Comparison of ENCODE assay signal across 8 cellular contexts in the genomic region with DNA sequence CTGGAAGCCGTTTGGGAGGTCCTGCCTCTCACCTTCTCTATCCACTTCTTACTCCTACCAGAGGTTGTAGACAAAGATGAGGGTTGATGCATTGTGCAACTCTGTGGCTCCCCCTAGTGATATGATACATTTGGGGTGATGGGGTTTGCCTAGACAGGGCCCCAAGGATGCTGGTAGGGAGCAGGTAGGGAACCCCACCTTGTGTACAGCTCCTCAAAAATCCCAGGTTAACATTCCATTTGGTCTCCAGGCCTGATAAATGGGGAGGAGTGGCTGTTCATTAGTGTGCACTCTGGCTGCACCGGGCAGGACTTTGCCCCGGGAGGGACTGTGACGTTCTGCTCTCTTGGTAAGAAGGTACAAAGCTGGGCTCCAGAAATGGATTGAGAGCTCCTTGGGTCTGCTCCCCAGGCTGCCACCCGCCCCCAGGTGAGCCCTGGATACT. TPM values are rescaled to one million over a fixed set of nuclear protein-coding genes. Genes with fewer than 3 reads are reported as not detected.
A peak's percentile ranks its signal among the peaks of the same experiment; 100 is the strongest.
DNase-seq lines count a peak whose midpoint lies in the region; ATAC-seq, FAIRE-seq and TF ChIP-seq lines count a peak whose summit lies in the region.

No MANE protein-coding gene starts in this region.

- no peak overlapping the region for H3K4me2 ChIP-seq in HepG2 (ENCODE audit: low read depth, low read length)

- no peak for TF ChIP-seq RAD21 in HepG2 (CRISPR knock-in tag; IDR thresholded peaks at IDR 0.05)

- CTCF ChIA-PET in CD4-positive, alpha-beta T cell (lab: Charles Lee), result no interaction called here
- CTCF ChIA-PET in HepG2 (lab: Yijun Ruan, JAX; ENCODE audit: low intra/inter-chr PET ratio, low total read pairs), result interaction anchor here (2.5 kb wide), 1 partner anchor 100 kb away, joined by 14 read pairs; no protein-coding TSS in a partner anchor

- H3K27me3 ChIP-seq in CD4-positive, alpha-beta T cell (ENCODE audit: control insufficient read depth, insufficient read depth, low read length), result no peaks in the 10 kb centered on the region
- H3K27me3 ChIP-seq in HepG2 (ENCODE audit: control insufficient read depth in 1 of 2, insufficient read depth in 2 of 2, low read length in 2 of 2) (peaks cover 1 to 19% of the 10 kb centered on the region in 2 experiments; a peak in 3 of 5 replicates), ovary (no peaks in the 10 kb centered on the region)

- H3K4me1 ChIP-seq in HepG2 (ENCODE audit: insufficient read depth, low read length) (no peaks in the 10 kb centered on the region), ovary (ENCODE audit: insufficient read depth) (no peaks in the 10 kb centered on the region)

- WGBS in HepG2 (ENCODE audit: low lambda C conversion rate), result 2% methylated on average over 2 of the region's 5 CpGs
- WGBS in ovary, 3 donors, result 46 to 58% (median 51%) methylated on average over 5 of the region's 5 CpGs

- H3K79me2 ChIP-seq in HepG2 (ENCODE audit: insufficient read depth, low read length), result no peaks in the 10 kb centered on the region

- H3K4me3 Mint-ChIP-seq in CD4-positive, alpha-beta T cell, result peak overlapping the region; percentile 31
- H3K4me3 Mint-ChIP-seq in HFFc6, result no peak overlapping the region
- H3K4me3 Mint-ChIP-seq in activated T-helper 17 cell treated with anti-CD3 and anti-CD28 coated beads, Interleukin-2, amount 50 U/mL, for 72 hours, result peak overlapping the region; percentile 89

- no TSS peak for BruUV-seq in HepG2 (replicated peaks; lab: Mats Ljungman, UMichigan)

- FAIRE-seq in HepG2 (lab: Jason Lieb, UNC), result no peak

- TF ChIP-seq EP300 in HepG2 (IDR thresholded peaks at IDR 0.05; ENCODE audit: low read depth in 2 of 2, low read length in 2 of 2) (no peak), HepG2 (CRISPR knock-in tag; IDR thresholded peaks at IDR 0.05; ENCODE audit: borderline replicate concordance) (no peak), ovary (IDR thresholded peaks at IDR 0.05) (no peak)

- no peak overlapping the region for H3K9ac ChIP-seq in HepG2 (ENCODE audit: insufficient read depth, low read depth, low read length)

- H3K36me3 Mint-ChIP-seq in CD4-positive, alpha-beta T cell (ENCODE audit: low read depth), result no peaks in the 10 kb centered on the region
- no peaks in the 10 kb centered on the region for H3K36me3 Mint-ChIP-seq in HFFc6 (ENCODE audit: low read depth)
- peaks cover 12% of the 10 kb centered on the region for H3K36me3 Mint-ChIP-seq in activated T-helper 17 cell treated with anti-CD3 and anti-CD28 coated beads, Interleukin-2, amount 50 U/mL, for 72 hours (ENCODE audit: low read depth)

- TF ChIP-seq POLR2A in HepG2 (IDR thresholded peaks at IDR 0.05; ENCODE audit: insufficient read depth in 1 of 2, low read depth in 2 of 2, low read length in 2 of 2) (no peak), ovary (IDR thresholded peaks at IDR 0.05) (no peak)

- peaks cover 8% of the 10 kb centered on the region for H3K27me3 Mint-ChIP-seq in CD4-positive, alpha-beta T cell
- peaks cover 25% of the 10 kb centered on the region for H3K27me3 Mint-ChIP-seq in HFFc6 (ENCODE audit: insufficient read depth)
- peaks cover 3% of the 10 kb centered on the region for H3K27me3 Mint-ChIP-seq in activated T-helper 17 cell treated with anti-CD3 and anti-CD28 coated beads, Interleukin-2, amount 50 U/mL, for 72 hours

- H3K27ac Mint-ChIP-seq in CD4-positive, alpha-beta T cell, result no peak overlapping the region
- no peak overlapping the region for H3K27ac Mint-ChIP-seq in HFFc6
- no peak overlapping the region for H3K27ac Mint-ChIP-seq in activated T-helper 17 cell treated with anti-CD3 and anti-CD28 coated beads, Interleukin-2, amount 50 U/mL, for 72 hours

- H3K27ac ChIP-seq in CD4-positive, alpha-beta T cell (ENCODE audit: low read depth, low read length), result no peak overlapping the region
- H3K27ac ChIP-seq in HepG2 (ENCODE audit: extremely low read length, insufficient read depth, low read length), result no peak overlapping the region
- H3K27ac ChIP-seq in ovary, result no peak overlapping the region

- in situ Hi-C loops in HepG2 (cut with HindIII; ENCODE audit: extremely low pct_ligation_motif_present, low pct_unique_long_range_greater_than_20kb), result no loop called here

- H3K36me3 ChIP-seq in HepG2 (replicated peaks in 1 of 2; ENCODE audit: control insufficient read depth in 1 of 2, insufficient read depth in 2 of 2, low read length in 2 of 2) (no peaks in the 10 kb centered on the region), ovary (no peaks in the 10 kb centered on the region)

- POLR2A ChIA-PET in CD4-positive, alpha-beta T cell (lab: Charles Lee), result no interaction called here
- POLR2A ChIA-PET in HepG2 (lab: Yijun Ruan, JAX), result no interaction called here

- TF ChIP-seq CTCF in CD4-positive, alpha-beta T cell (IDR thresholded peaks at IDR 0.05), result peak; percentile 29
- TF ChIP-seq CTCF in HFFc6 (IDR thresholded peaks at IDR 0.05) (peak; percentile 64), HepG2 (CRISPR knock-in tag; IDR thresholded peaks at IDR 0.05) (peak; percentile 50), ovary (IDR thresholded peaks at IDR 0.05) (no peak)

- H3K4me1 Mint-ChIP-seq in CD4-positive, alpha-beta T cell (ENCODE audit: low read depth), result peaks cover 38% of the 10 kb centered on the region
- peaks cover 12% of the 10 kb centered on the region for H3K4me1 Mint-ChIP-seq in HFFc6 (ENCODE audit: low read depth)
- H3K4me1 Mint-ChIP-seq in activated T-helper 17 cell treated with anti-CD3 and anti-CD28 coated beads, Interleukin-2, amount 50 U/mL, for 72 hours, result peaks cover 42% of the 10 kb centered on the region

- no peak overlapping the region for H2AFZ ChIP-seq in HepG2 (ENCODE audit: low read length)

- peak in 4 of 10 experiments; percentile 7 to 15 (median 12) for DNase-seq in CD4-positive, alpha-beta T cell
- DNase-seq in HFFc6, result peak; percentile 15
- peak; percentile 14 for DNase-seq in HepG2 (ENCODE audit: low spot score)
- no peak for DNase-seq in ovary
- no peak for DNase-seq in NCI-H345 (lab: John Stamatoyannopoulos, UW)
- DNase-seq in NCI-H2081 treated with DMSO at 0.1 percent for 48 hours (lab: John Stamatoyannopoulos, UW), result no peak

- ATAC-seq in CD4-positive, alpha-beta T cell (ENCODE audit: poor library complexity), result no peak
- no peak for ATAC-seq in activated T-helper 17 cell treated with anti-CD3 and anti-CD28 coated beads, Interleukin-2, amount 50 U/mL, for 72 hours (replicated peaks)
- ATAC-seq in HepG2, result peak; percentile 49
- ATAC-seq in GM18873 (IDR thresholded peaks at IDR 0.05; ENCODE audit: low FRiP score, unreplicated experiment), result no peak

- intact Hi-C loops in CD4-positive, alpha-beta T cell (cut with DNase I, micrococcal nuclease), result loop anchor here in 1 of 2 experiments (1.0 to 2.0 kb wide), 2 partner anchors 17 to 100 kb away; no protein-coding TSS in a partner anchor
- intact Hi-C loops in HepG2 (cut with micrococcal nuclease; ENCODE audit: unreplicated experiment), result loop anchor here (1.0 kb wide), 1 partner anchor 100 kb away; no protein-coding TSS in a partner anchor
- intact Hi-C loops in ovary (cut with DNase I), result loop anchor here in 2 of 4 donors (5.0 to 10.0 kb wide), 2 partner anchors 102 to 104 kb away; no protein-coding TSS in a partner anchor

- no peaks in the 10 kb centered on the region for H4K20me1 ChIP-seq in HepG2 (ENCODE audit: insufficient read depth, low read length)

- no peaks in the 10 kb centered on the region for H3K9me3 Mint-ChIP-seq in CD4-positive, alpha-beta T cell
- no peaks in the 10 kb centered on the region for H3K9me3 Mint-ChIP-seq in HFFc6
- no peaks in the 10 kb centered on the region for H3K9me3 Mint-ChIP-seq in activated T-helper 17 cell treated with anti-CD3 and anti-CD28 coated beads, Interleukin-2, amount 50 U/mL, for 72 hours

- H3K4me3 ChIP-seq in HepG2 (replicated peaks in 1 of 3; ENCODE audit: insufficient read depth in 1 of 3, low read depth in 2 of 3, low read length in 3 of 3) (no peak overlapping the region), ovary (no peak overlapping the region)

- no peaks in the 10 kb centered on the region for H3K9me3 ChIP-seq in CD4-positive, alpha-beta T cell (ENCODE audit: control insufficient read depth, low read length)
- H3K9me3 ChIP-seq in HepG2 (ENCODE audit: low read length) (no peaks in the 10 kb centered on the region), ovary (no peaks in the 10 kb centered on the region)

RNA-seq across cellular contexts. Expression of a gene that starts 19.2 kb away (rescaled TPM):
- total RNA-seq in CD4-positive, alpha-beta T cell, result not detected
- not detected for total RNA-seq in HFFc6 (2021; fragmentation: NEBNext Ultra II Directional; extraction: Animal tissue kit (Norgen Biotek cat#: 25700))
- not detected for total RNA-seq in activated T-helper 17 cell treated with anti-CD3 and anti-CD28 coated beads, Interleukin-2, amount 50 U/mL, for 72 hours
- total RNA-seq in HepG2 (2016; rRNA removed; fragmentation: Illumina TruSeq; extraction: Trizol), result not detected in 2 replicates
- not detected in 2 replicates for total RNA-seq in HepG2 (2016; cell fraction: cytosol; rRNA removed; fragmentation: Illumina TruSeq; extraction: Trizol; ENCODE audit: low read depth)
- total RNA-seq in HepG2 (2016; cell fraction: insoluble cytoplasmic fraction; rRNA removed; fragmentation: Illumina TruSeq; extraction: Trizol), result not detected in 2 replicates
- total RNA-seq in HepG2 (2016; cell fraction: membrane; rRNA removed; fragmentation: Illumina TruSeq; extraction: Trizol), result not detected in 2 replicates
- not detected in 2 replicates for total RNA-seq in HepG2 (2016; cell fraction: nucleus; rRNA removed; fragmentation: Illumina TruSeq; extraction: Trizol)
- polyA plus RNA-seq in HepG2 (2011; rRNA removed), result not detected in 2 replicates
- polyA plus RNA-seq in HepG2 (2011; cell fraction: cytosol; rRNA removed), result not detected in 2 replicates
- polyA plus RNA-seq in HepG2 (2011; cell fraction: nucleus; rRNA removed), result not detected in 2 replicates
- not detected in 2 replicates for polyA plus RNA-seq in HepG2 (2012)
- not detected in 2 replicates for polyA plus RNA-seq in HepG2 (2016; cell fraction: cytosol; fragmentation: Illumina TruSeq; extraction: Trizol; ENCODE audit: low read depth)
- not detected in 2 replicates for polyA plus RNA-seq in HepG2 (2016; cell fraction: insoluble cytoplasmic fraction; fragmentation: Illumina TruSeq; extraction: Trizol; ENCODE audit: low read depth)
- not detected in 2 replicates for polyA plus RNA-seq in HepG2 (2016; cell fraction: membrane; fragmentation: Illumina TruSeq; extraction: Trizol; ENCODE audit: low read depth)
- not detected in 2 replicates for polyA plus RNA-seq in HepG2 (2016; cell fraction: nucleus; fragmentation: Illumina TruSeq; extraction: Trizol; ENCODE audit: insufficient read depth, low read depth)
- polyA minus RNA-seq in HepG2 (2011; rRNA and poly(A)+ RNA removed; ENCODE audit: low replicate concordance), result not detected in 2 replicates
- polyA minus RNA-seq in HepG2 (2011; cell fraction: cytosol; rRNA and poly(A)+ RNA removed), result not detected in 2 replicates
- not detected in 2 replicates for polyA minus RNA-seq in HepG2 (2011; cell fraction: nucleus; rRNA and poly(A)+ RNA removed)
- total RNA-seq in ovary, result 1 to 10 TPM in 1 of 7 donors, under 1 TPM in 4, not detected in 2; 0.24 to 1.6 (median 0.92) TPM
- polyA plus RNA-seq in ovary, result 1 to 10 TPM in 1 of 2 donors, under 1 TPM in 1; 0.05 to 1.6 TPM

RNA-seq across cellular contexts. Expression of a gene that starts 21.6 kb away (rescaled TPM):
- under 1 TPM; 0.39 to 0.58 TPM for total RNA-seq in CD4-positive, alpha-beta T cell
- total RNA-seq in HFFc6 (2021; fragmentation: NEBNext Ultra II Directional; extraction: Animal tissue kit (Norgen Biotek cat#: 25700)), result not detected
- under 1 TPM; 0.19 to 0.26 TPM for total RNA-seq in activated T-helper 17 cell treated with anti-CD3 and anti-CD28 coated beads, Interleukin-2, amount 50 U/mL, for 72 hours
- total RNA-seq in HepG2 (2016; rRNA removed; fragmentation: Illumina TruSeq; extraction: Trizol) (not detected in 2 replicates), ovary (1 to 10 TPM; 1.4 to 9.4 (median 4.6) TPM)
- not detected in 2 replicates for total RNA-seq in HepG2 (2016; cell fraction: cytosol; rRNA removed; fragmentation: Illumina TruSeq; extraction: Trizol; ENCODE audit: low read depth)
- total RNA-seq in HepG2 (2016; cell fraction: insoluble cytoplasmic fraction; rRNA removed; fragmentation: Illumina TruSeq; extraction: Trizol), result not detected in 2 replicates
- total RNA-seq in HepG2 (2016; cell fraction: membrane; rRNA removed; fragmentation: Illumina TruSeq; extraction: Trizol), result not detected in 2 replicates
- not detected in 2 replicates for total RNA-seq in HepG2 (2016; cell fraction: nucleus; rRNA removed; fragmentation: Illumina TruSeq; extraction: Trizol)
- polyA plus RNA-seq in HepG2 (2011; rRNA removed) (not detected in 2 replicates), ovary (1 to 10 TPM in 1 of 2 donors, under 1 TPM in 1; 0.30 to 1.3 TPM)
- not detected in 2 replicates for polyA plus RNA-seq in HepG2 (2011; cell fraction: cytosol; rRNA removed)
- polyA plus RNA-seq in HepG2 (2011; cell fraction: nucleus; rRNA removed), result not detected in 2 replicates
- polyA plus RNA-seq in HepG2 (2012), result 0.17 and 0.20 TPM in 2 replicates
- not detected in 2 replicates for polyA plus RNA-seq in HepG2 (2016; cell fraction: cytosol; fragmentation: Illumina TruSeq; extraction: Trizol; ENCODE audit: low read depth)
- polyA plus RNA-seq in HepG2 (2016; cell fraction: insoluble cytoplasmic fraction; fragmentation: Illumina TruSeq; extraction: Trizol; ENCODE audit: low read depth), result not detected in 2 replicates
- polyA plus RNA-seq in HepG2 (2016; cell fraction: membrane; fragmentation: Illumina TruSeq; extraction: Trizol; ENCODE audit: low read depth), result not detected in 2 replicates
- not detected in 2 replicates for polyA plus RNA-seq in HepG2 (2016; cell fraction: nucleus; fragmentation: Illumina TruSeq; extraction: Trizol; ENCODE audit: insufficient read depth, low read depth)
- not detected in 2 replicates for polyA minus RNA-seq in HepG2 (2011; rRNA and poly(A)+ RNA removed; ENCODE audit: low replicate concordance)
- not detected in 2 replicates for polyA minus RNA-seq in HepG2 (2011; cell fraction: cytosol; rRNA and poly(A)+ RNA removed)
- not detected in 2 replicates for polyA minus RNA-seq in HepG2 (2011; cell fraction: nucleus; rRNA and poly(A)+ RNA removed)

RNA-seq across cellular contexts. Expression of a gene that starts 39.3 kb away (rescaled TPM):
- not detected for total RNA-seq in CD4-positive, alpha-beta T cell
- not detected for total RNA-seq in HFFc6 (2021; fragmentation: NEBNext Ultra II Directional; extraction: Animal tissue kit (Norgen Biotek cat#: 25700))
- total RNA-seq in activated T-helper 17 cell treated with anti-CD3 and anti-CD28 coated beads, Interleukin-2, amount 50 U/mL, for 72 hours, result not detected
- total RNA-seq in HepG2 (2016; rRNA removed; fragmentation: Illumina TruSeq; extraction: Trizol) (not detected in 2 replicates), ovary (not detected)
- not detected in 2 replicates for total RNA-seq in HepG2 (2016; cell fraction: cytosol; rRNA removed; fragmentation: Illumina TruSeq; extraction: Trizol; ENCODE audit: low read depth)
- not detected in 2 replicates for total RNA-seq in HepG2 (2016; cell fraction: insoluble cytoplasmic fraction; rRNA removed; fragmentation: Illumina TruSeq; extraction: Trizol)
- not detected in 2 replicates for total RNA-seq in HepG2 (2016; cell fraction: membrane; rRNA removed; fragmentation: Illumina TruSeq; extraction: Trizol)
- total RNA-seq in HepG2 (2016; cell fraction: nucleus; rRNA removed; fragmentation: Illumina TruSeq; extraction: Trizol), result not detected in 2 replicates
- polyA plus RNA-seq in HepG2 (2011; rRNA removed) (not detected in 2 replicates), ovary (not detected)
- not detected in 2 replicates for polyA plus RNA-seq in HepG2 (2011; cell fraction: cytosol; rRNA removed)
- not detected in 2 replicates for polyA plus RNA-seq in HepG2 (2011; cell fraction: nucleus; rRNA removed)
- not detected in 2 replicates for polyA plus RNA-seq in HepG2 (2012)
- not detected in 2 replicates for polyA plus RNA-seq in HepG2 (2016; cell fraction: cytosol; fragmentation: Illumina TruSeq; extraction: Trizol; ENCODE audit: low read depth)
- not detected in 2 replicates for polyA plus RNA-seq in HepG2 (2016; cell fraction: insoluble cytoplasmic fraction; fragmentation: Illumina TruSeq; extraction: Trizol; ENCODE audit: low read depth)
- polyA plus RNA-seq in HepG2 (2016; cell fraction: membrane; fragmentation: Illumina TruSeq; extraction: Trizol; ENCODE audit: low read depth), result not detected in 2 replicates
- not detected in 2 replicates for polyA plus RNA-seq in HepG2 (2016; cell fraction: nucleus; fragmentation: Illumina TruSeq; extraction: Trizol; ENCODE audit: insufficient read depth, low read depth)
- not detected in 2 replicates for polyA minus RNA-seq in HepG2 (2011; rRNA and poly(A)+ RNA removed; ENCODE audit: low replicate concordance)
- polyA minus RNA-seq in HepG2 (2011; cell fraction: cytosol; rRNA and poly(A)+ RNA removed), result not detected in 2 replicates
- not detected in 2 replicates for polyA minus RNA-seq in HepG2 (2011; cell fraction: nucleus; rRNA and poly(A)+ RNA removed)

RNA-seq across cellular contexts. Expression of a gene that starts 48.7 kb away (rescaled TPM):
- not detected for total RNA-seq in CD4-positive, alpha-beta T cell
- total RNA-seq in HFFc6 (2021; fragmentation: NEBNext Ultra II Directional; extraction: Animal tissue kit (Norgen Biotek cat#: 25700)), result not detected
- total RNA-seq in activated T-helper 17 cell treated with anti-CD3 and anti-CD28 coated beads, Interleukin-2, amount 50 U/mL, for 72 hours, result not detected
- total RNA-seq in HepG2 (2016; rRNA removed; fragmentation: Illumina TruSeq; extraction: Trizol), result not detected in 2 replicates
- total RNA-seq in HepG2 (2016; cell fraction: cytosol; rRNA removed; fragmentation: Illumina TruSeq; extraction: Trizol; ENCODE audit: low read depth), result not detected in 2 replicates
- total RNA-seq in HepG2 (2016; cell fraction: insoluble cytoplasmic fraction; rRNA removed; fragmentation: Illumina TruSeq; extraction: Trizol), result not detected in 2 replicates
- not detected in 2 replicates for total RNA-seq in HepG2 (2016; cell fraction: membrane; rRNA removed; fragmentation: Illumina TruSeq; extraction: Trizol)
- not detected in 2 replicates for total RNA-seq in HepG2 (2016; cell fraction: nucleus; rRNA removed; fragmentation: Illumina TruSeq; extraction: Trizol)
- 0.05 and 0.20 TPM in 2 replicates for polyA plus RNA-seq in HepG2 (2011; rRNA removed)
- not detected in 2 replicates for polyA plus RNA-seq in HepG2 (2011; cell fraction: cytosol; rRNA removed)
- polyA plus RNA-seq in HepG2 (2011; cell fraction: nucleus; rRNA removed), result 0.10 and 0.13 TPM in 2 replicates
- 0.13 TPM in 1 of 2 replicates, not detected in the other for polyA plus RNA-seq in HepG2 (2012)
- 0.23 TPM in 2 replicates for polyA plus RNA-seq in HepG2 (2016; cell fraction: cytosol; fragmentation: Illumina TruSeq; extraction: Trizol; ENCODE audit: low read depth)
- not detected in 2 replicates for polyA plus RNA-seq in HepG2 (2016; cell fraction: insoluble cytoplasmic fraction; fragmentation: Illumina TruSeq; extraction: Trizol; ENCODE audit: low read depth)
- polyA plus RNA-seq in HepG2 (2016; cell fraction: membrane; fragmentation: Illumina TruSeq; extraction: Trizol; ENCODE audit: low read depth), result 0.23 TPM in 1 of 2 replicates, not detected in the other
- not detected in 2 replicates for polyA plus RNA-seq in HepG2 (2016; cell fraction: nucleus; fragmentation: Illumina TruSeq; extraction: Trizol; ENCODE audit: insufficient read depth, low read depth)
- polyA minus RNA-seq in HepG2 (2011; rRNA and poly(A)+ RNA removed; ENCODE audit: low replicate concordance), result not detected in 2 replicates
- not detected in 2 replicates for polyA minus RNA-seq in HepG2 (2011; cell fraction: cytosol; rRNA and poly(A)+ RNA removed)
- polyA minus RNA-seq in HepG2 (2011; cell fraction: nucleus; rRNA and poly(A)+ RNA removed), result not detected in 2 replicates
- not detected for total RNA-seq in ovary
- under 1 TPM in 1 of 2 donors, not detected in 1; 0.47 TPM for polyA plus RNA-seq in ovary

RNA-seq across cellular contexts. Expression of a gene that starts 51.3 kb away (rescaled TPM):
- not detected for total RNA-seq in CD4-positive, alpha-beta T cell
- not detected for total RNA-seq in HFFc6 (2021; fragmentation: NEBNext Ultra II Directional; extraction: Animal tissue kit (Norgen Biotek cat#: 25700))
- under 1 TPM in 1 of 2 donors, not detected in 1; 0.40 TPM for total RNA-seq in activated T-helper 17 cell treated with anti-CD3 and anti-CD28 coated beads, Interleukin-2, amount 50 U/mL, for 72 hours
- total RNA-seq in HepG2 (2016; rRNA removed; fragmentation: Illumina TruSeq; extraction: Trizol) (not detected in 2 replicates), ovary (not detected)
- not detected in 2 replicates for total RNA-seq in HepG2 (2016; cell fraction: cytosol; rRNA removed; fragmentation: Illumina TruSeq; extraction: Trizol; ENCODE audit: low read depth)
- total RNA-seq in HepG2 (2016; cell fraction: insoluble cytoplasmic fraction; rRNA removed; fragmentation: Illumina TruSeq; extraction: Trizol), result not detected in 2 replicates
- 0.19 TPM in 1 of 2 replicates, not detected in the other for total RNA-seq in HepG2 (2016; cell fraction: membrane; rRNA removed; fragmentation: Illumina TruSeq; extraction: Trizol)
- not detected in 2 replicates for total RNA-seq in HepG2 (2016; cell fraction: nucleus; rRNA removed; fragmentation: Illumina TruSeq; extraction: Trizol)
- polyA plus RNA-seq in HepG2 (2011; rRNA removed) (1.3 and 1.8 TPM in 2 replicates), ovary (not detected)
- 2.1 and 2.3 TPM in 2 replicates for polyA plus RNA-seq in HepG2 (2011; cell fraction: cytosol; rRNA removed)
- 0.72 and 1.6 TPM in 2 replicates for polyA plus RNA-seq in HepG2 (2011; cell fraction: nucleus; rRNA removed)
- 0.57 and 1.0 TPM in 2 replicates for polyA plus RNA-seq in HepG2 (2012)
- not detected in 2 replicates for polyA plus RNA-seq in HepG2 (2016; cell fraction: cytosol; fragmentation: Illumina TruSeq; extraction: Trizol; ENCODE audit: low read depth)
- not detected in 2 replicates for polyA plus RNA-seq in HepG2 (2016; cell fraction: insoluble cytoplasmic fraction; fragmentation: Illumina TruSeq; extraction: Trizol; ENCODE audit: low read depth)
- polyA plus RNA-seq in HepG2 (2016; cell fraction: membrane; fragmentation: Illumina TruSeq; extraction: Trizol; ENCODE audit: low read depth), result not detected in 2 replicates
- not detected in 2 replicates for polyA plus RNA-seq in HepG2 (2016; cell fraction: nucleus; fragmentation: Illumina TruSeq; extraction: Trizol; ENCODE audit: insufficient read depth, low read depth)
- 1.3 TPM in 1 of 2 replicates, not detected in the other for polyA minus RNA-seq in HepG2 (2011; rRNA and poly(A)+ RNA removed; ENCODE audit: low replicate concordance)
- polyA minus RNA-seq in HepG2 (2011; cell fraction: cytosol; rRNA and poly(A)+ RNA removed), result 0.69 TPM in 1 of 2 replicates, not detected in the other
- not detected in 2 replicates for polyA minus RNA-seq in HepG2 (2011; cell fraction: nucleus; rRNA and poly(A)+ RNA removed)

Comparison
In these comparisons a context has a peak if more than half of its experiments do, and no peak if none do; other contexts are left out.
1. DNase-seq: peak in HFFc6 (single experiment) and HepG2 (single experiment); none in ovary (0 of 5), NCI-H345 (single experiment) and NCI-H2081 treated with DMSO at 0.1 percent for 48 hours (single experiment).
2. CTCF ChIP-seq: peak in CD4-positive, alpha-beta T cell (single experiment), HFFc6 (single experiment) and HepG2 (single experiment); none in ovary (0 of 3).